1 cellular context compared by ENCODE assay signal in genomic region chr17:48595107-48595999, GRCh38.
TF ChIP-seq lines count a peak whose summit lies in the region.

No MANE protein-coding gene starts in this region.

TF ChIP-seq in H1, 55 proteins besides CTCF, POLR2A, EP300 and RAD21:
- peak; percentile 90; the same call in 1 of the 2 replicates for TF ChIP-seq CBX8 (IDR thresholded peaks at IDR 0.05; ENCODE audit: borderline replicate concordance, low read depth, low read length)
- peak; percentile 75 for TF ChIP-seq RNF2 (IDR thresholded peaks at IDR 0.05; ENCODE audit: borderline replicate concordance, low read depth, low read length, missing control alignments, poor library complexity, severe bottlenecking)
- no peak for TF ChIP-seq ZNF274 (IDR thresholded peaks at IDR 0.05; ENCODE audit: borderline replicate concordance, extremely low read depth, low read length)
